ENCODE assay signal across 9 cellular contexts in the genomic region with DNA sequence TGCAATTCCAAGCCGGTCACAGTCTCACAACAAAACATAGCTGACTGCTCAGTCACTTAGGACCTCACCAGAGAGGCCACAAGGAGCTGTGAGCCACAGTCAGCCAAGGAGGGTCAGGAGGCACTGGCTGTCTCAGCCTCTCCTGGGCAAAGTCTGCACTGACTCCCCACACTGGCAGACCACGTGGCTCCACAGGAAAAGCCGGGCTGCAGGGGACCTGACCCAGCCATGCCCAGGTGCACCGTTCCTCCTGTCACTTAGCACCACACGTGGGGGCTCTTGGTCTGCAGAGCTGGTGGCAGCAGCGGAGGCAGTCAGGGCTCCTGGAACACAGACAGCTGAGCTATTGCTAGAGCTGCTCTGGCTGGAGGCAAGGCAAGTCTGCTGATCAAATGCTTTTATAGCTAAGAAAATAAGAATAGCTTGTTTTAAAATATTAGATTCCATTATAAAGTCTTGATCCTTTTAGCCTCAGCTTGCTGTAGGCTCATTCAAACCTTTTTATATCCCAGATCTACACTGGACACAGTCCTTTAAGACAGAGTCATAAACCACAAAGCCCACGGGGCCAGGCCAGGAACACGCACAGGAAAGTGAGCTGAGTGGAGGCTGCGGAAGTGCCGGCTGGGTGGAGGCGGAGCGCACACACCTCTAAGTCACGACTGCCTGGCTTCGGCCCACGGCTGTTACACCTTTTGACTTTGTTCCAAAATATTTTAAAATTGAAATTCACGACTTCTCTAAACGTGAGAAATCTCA.
DNase-seq lines count a peak whose midpoint lies in the region; ATAC-seq, FAIRE-seq and TF ChIP-seq lines count a peak whose summit lies in the region.
"Had no signal": no experiment of that assay in that cellular context is flagged by ENCODE, and none has a peak within 500 bp of the region (broad histone marks: within the 10 kb centered on the region; RNA-seq: fewer than 3 reads in every experiment).

No MANE protein-coding gene starts in this region.

- no peaks in the 10 kb centered on the region for H3K79me1 ChIP-seq in neuronal stem cell (ENCODE audit: low read depth, low read length)

- no peak overlapping the region for H3K23ac ChIP-seq in neuronal stem cell (ENCODE audit: low read depth, low read length, poor library complexity)

- DNase-seq in NCI-H2227 treated with DMSO at 0.1 percent for 48 hours (lab: John Stamatoyannopoulos, UW) (peak; percentile 25), brain microvascular endothelial cell (peak; percentile 31), neuronal stem cell (ENCODE audit: low spot score) (no peak), COLO668 (lab: John Stamatoyannopoulos, UW; ENCODE audit: unreplicated experiment) (no peak), NK-92 (lab: John Stamatoyannopoulos, UW; ENCODE audit: unreplicated experiment) (no peak), HTR-8/SVneo (ENCODE audit: insufficient read length, low spot score) (no peak)

- no peaks in the 10 kb centered on the region for H4K20me1 ChIP-seq in DOHH2 (ENCODE audit: control insufficient read depth, insufficient read depth, low read depth, low read length)

- H3K27ac ChIP-seq in DOHH2 (ENCODE audit: low read depth, low read length) (no peak overlapping the region; the same call in 1 of the 2 replicates), brain microvascular endothelial cell (peak overlapping the region; percentile 58), neuronal stem cell (replicated peaks; ENCODE audit: low read length) (no peak overlapping the region)

- in situ Hi-C loops in brain microvascular endothelial cell (cut with HindIII; ENCODE audit: low pct_ligation_motif_present, low sequenced_read_pairs), result no loop called here

- H2BK15ac ChIP-seq in neuronal stem cell (ENCODE audit: low read length), result no peak overlapping the region

- H3K4me3 ChIP-seq in DOHH2 (ENCODE audit: low read length) (no peak overlapping the region), brain microvascular endothelial cell (ENCODE audit: low read depth, low read length) (no peak overlapping the region), neuronal stem cell (ENCODE audit: low read length in 2 of 2) (no peak overlapping the region)

- no CpG with 5 or more reads among the region's 17 CpGs for WGBS in neuronal stem cell (ENCODE audit: extremely low coverage in 2 of 2, insufficient read length in 2 of 2, insufficient replicate concordance in 1 of 2), 2 donors

- ATAC-seq in GM18870 (IDR thresholded peaks at IDR 0.05; ENCODE audit: unreplicated experiment), result no peak

- no peak overlapping the region for H3K14ac ChIP-seq in neuronal stem cell (ENCODE audit: low read length)

- H2AK5ac ChIP-seq in neuronal stem cell (ENCODE audit: low read depth, low read length), result no peak overlapping the region

- H3K9me3 ChIP-seq in DOHH2 (ENCODE audit: control insufficient read depth, insufficient read depth, low read length) (no peaks in the 10 kb centered on the region), neuronal stem cell (replicated peaks in 1 of 2; ENCODE audit: control insufficient read depth in 2 of 2, insufficient read depth in 1 of 2, low read depth in 1 of 2, low read length in 2 of 2) (no peaks in the 10 kb centered on the region)

- H3K4me2 ChIP-seq in DOHH2 (ENCODE audit: low read length) (peak overlapping the region; percentile 10), neuronal stem cell (ENCODE audit: insufficient read depth, low read length, poor library complexity, severe bottlenecking) (no peak overlapping the region)

- no peak overlapping the region for H3K9ac ChIP-seq in neuronal stem cell (ENCODE audit: low read depth, low read length, poor library complexity)

- no peaks in the 10 kb centered on the region for H3F3A ChIP-seq in DOHH2 (ENCODE audit: control insufficient read depth, insufficient read depth)

- H2BK120ac ChIP-seq in neuronal stem cell (ENCODE audit: low read depth, low read length), result no peak overlapping the region

- no peak overlapping the region for H2BK5ac ChIP-seq in neuronal stem cell (ENCODE audit: low read length)

- H3K27me3 ChIP-seq in DOHH2 (ENCODE audit: control insufficient read depth, low read length) (0 out of 2 replicates have a peak, but pooled peaks cover 3% of the 10 kb centered on the region), brain microvascular endothelial cell (replicated peaks) (no peaks in the 10 kb centered on the region), neuronal stem cell (ENCODE audit: control insufficient read depth in 3 of 3, insufficient read depth in 3 of 3, low read depth in 1 of 3, low read length in 3 of 3) (no peaks in the 10 kb centered on the region)

- H3K36me3 ChIP-seq in DOHH2 (ENCODE audit: control insufficient read depth, low read length), result no peaks in the 10 kb centered on the region
- H3K36me3 ChIP-seq in brain microvascular endothelial cell (replicated peaks), result no peaks in the 10 kb centered on the region
- no peaks in the 10 kb centered on the region for H3K36me3 ChIP-seq in neuronal stem cell (replicated peaks in 1 of 2; ENCODE audit: control insufficient read depth in 2 of 2, insufficient read depth in 2 of 2, low read length in 2 of 2)

- H4K91ac ChIP-seq in neuronal stem cell (ENCODE audit: low read depth, low read length, poor library complexity), result no peak overlapping the region

- H2AFZ ChIP-seq in neuronal stem cell (ENCODE audit: low read length), result no peak overlapping the region

- no peaks in the 10 kb centered on the region for H3K79me2 ChIP-seq in DOHH2 (ENCODE audit: control insufficient read depth, low read length)

- TF ChIP-seq CTCF in DOHH2 (IDR thresholded peaks at IDR 0.05; ENCODE audit: low read depth, low read length, poor library complexity, severe bottlenecking) (no peak), brain microvascular endothelial cell (IDR thresholded peaks at IDR 0.05; ENCODE audit: low read depth, low read length, missing control alignments) (no peak)

- no peak overlapping the region for H4K8ac ChIP-seq in neuronal stem cell (ENCODE audit: low read depth, low read length)

- peaks cover 16% of the 10 kb centered on the region for H3K4me1 ChIP-seq in DOHH2 (ENCODE audit: control insufficient read depth, low read length)
- peaks cover 0 to 7% of the 10 kb centered on the region in 2 donors for H3K4me1 ChIP-seq in neuronal stem cell (ENCODE audit: control insufficient read depth in 2 of 2, insufficient read depth in 1 of 2, low read depth in 1 of 2, low read length in 2 of 2)

- no peaks in the 10 kb centered on the region for H3K9me2 ChIP-seq in DOHH2 (replicated peaks; ENCODE audit: control insufficient read depth, low read length)

- no peak for FAIRE-seq in HTR-8/SVneo (lab: Jason Lieb, UNC)
- FAIRE-seq: bronchial epithelial cell had no signal

- H3K4ac ChIP-seq in neuronal stem cell (ENCODE audit: low read length), result no peak overlapping the region

- peak overlapping the region; percentile 32 for H3K18ac ChIP-seq in neuronal stem cell (ENCODE audit: low read length)

- no peak overlapping the region for H2BK12ac ChIP-seq in neuronal stem cell (ENCODE audit: low read length)

Comparison
In these comparisons a context has a peak if more than half of its experiments do, and no peak if none do; other contexts are left out.
1. DNase-seq: peak in NCI-H2227 treated with DMSO at 0.1 percent for 48 hours (single experiment) and brain microvascular endothelial cell (single experiment); none in neuronal stem cell (single experiment), COLO668 (single experiment), NK-92 (single experiment) and HTR-8/SVneo (single experiment).